12 cellular contexts compared by ENCODE assay signal in genomic region chr4:36213956-36214355, GRCh38.
"Had no signal": no experiment of that assay in that cellular context is flagged by ENCODE, and none has a peak within 500 bp of the region (broad histone marks: within the 10 kb centered on the region; RNA-seq: fewer than 3 reads in every experiment).

No MANE protein-coding gene starts in this region.

- ATAC-seq: gastrocnemius medialis; left colon; pancreas; stimulated activated naive CD8-positive, alpha-beta T cell treated with anti-CD3 and anti-CD28 coated beads, Interleukin-15, amount 100 ng/mL, for 72 hours had no signal

- H3K4me3 Mint-ChIP-seq: endodermal cell; stimulated activated naive CD8-positive, alpha-beta T cell treated with anti-CD3 and anti-CD28 coated beads, Interleukin-15, amount 100 ng/mL, for 72 hours had no signal

- DNase-seq: activated CD4-positive, CD25-positive, alpha-beta regulatory T cell treated with anti-CD3 and anti-CD28 coated beads, Interleukin-2, amount 50 U/mL, for 72 hours; activated naive CD4-positive, alpha-beta T cell treated with Interleukin-2 at 50 U/mL for 16 hours; activated T-cell treated with anti-CD3 and anti-CD28 coated beads for 4 hours; aorta; endodermal cell; gastrocnemius medialis; left colon; midbrain; pancreas; stimulated activated CD4-positive, alpha-beta T cell treated with anti-CD3 and anti-CD28 coated beads, Interleukin-1b, Interleukin-23, amount 100 ng/mL, for 48 hours; stimulated activated naive CD8-positive, alpha-beta T cell treated with anti-CD3 and anti-CD28 coated beads, Interleukin-15, amount 100 ng/mL, for 72 hours; T1000 had no signal

- H3K27me3 Mint-ChIP-seq: stimulated activated naive CD8-positive, alpha-beta T cell treated with anti-CD3 and anti-CD28 coated beads, Interleukin-15, amount 100 ng/mL, for 72 hours had no signal

- H3K9me3 Mint-ChIP-seq: endodermal cell; stimulated activated naive CD8-positive, alpha-beta T cell treated with anti-CD3 and anti-CD28 coated beads, Interleukin-15, amount 100 ng/mL, for 72 hours had no signal

- H3K27ac ChIP-seq: gastrocnemius medialis, pancreas had no signal

- H3K4me1 Mint-ChIP-seq: endodermal cell had no signal

- H3K27ac Mint-ChIP-seq: endodermal cell; stimulated activated naive CD8-positive, alpha-beta T cell treated with anti-CD3 and anti-CD28 coated beads, Interleukin-15, amount 100 ng/mL, for 72 hours had no signal
